ENCODE assay signal across 10 cellular contexts in the genomic region with DNA sequence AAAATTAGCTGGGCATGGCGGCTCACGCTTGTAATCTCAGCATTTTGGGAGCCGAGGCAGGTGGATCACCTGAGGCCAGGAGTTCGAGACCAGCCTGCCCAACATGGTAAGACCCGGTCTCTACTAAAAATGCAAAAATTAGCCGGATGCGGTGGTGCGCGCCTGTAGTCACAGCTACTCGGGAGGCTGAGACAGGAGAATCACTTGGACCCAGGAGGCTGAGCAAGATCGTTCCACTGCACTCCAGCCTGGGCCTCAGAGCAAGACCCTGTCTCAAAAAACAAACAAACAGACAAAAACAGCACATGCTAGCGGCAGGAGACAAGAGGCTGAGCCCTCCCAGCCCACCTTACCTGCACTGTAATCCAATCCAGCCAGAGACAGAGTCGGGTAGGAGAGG. TPM values are rescaled to one million over a fixed set of nuclear protein-coding genes. Genes with fewer than 3 reads are reported as not detected.
DNase-seq lines count a peak whose midpoint lies in the region; FAIRE-seq and TF ChIP-seq lines count a peak whose summit lies in the region.
"Had no signal": no experiment of that assay in that cellular context is flagged by ENCODE, and none has a peak within 500 bp of the region (broad histone marks: within the 10 kb centered on the region; RNA-seq: fewer than 3 reads in every experiment).

No MANE protein-coding gene starts in this region.

- peak overlapping the region; percentile 89 to 96 (median 92) for H3K4me3 Mint-ChIP-seq in CD4-positive, alpha-beta memory T cell
- H3K4me3 Mint-ChIP-seq in neural crest cell: peak overlapping the region; percentile 95

- H3K27ac ChIP-seq in CD4-positive, alpha-beta memory T cell (ENCODE audit: low read depth, low read length): no peak overlapping the region
- H3K27ac ChIP-seq in MM.1S (ENCODE audit: low read length) (no peak overlapping the region), ectodermal cell (ENCODE audit: insufficient read depth, low read depth, low read length, poor library complexity, severe bottlenecking) (no peak overlapping the region)

- H3F3A ChIP-seq in MM.1S (ENCODE audit: insufficient read depth, low read length): no peaks in the 10 kb centered on the region

- peak overlapping the region; percentile 90 for H2AFZ ChIP-seq in MM.1S (ENCODE audit: low read length)

- H3K9me3 ChIP-seq in CD4-positive, alpha-beta memory T cell (ENCODE audit: control insufficient read depth in 1 of 2, low read length in 2 of 2): no peaks in the 10 kb centered on the region
- H3K9me3 ChIP-seq in MM.1S (replicated peaks; ENCODE audit: insufficient read depth, low read length) (no peaks in the 10 kb centered on the region), ectodermal cell (ENCODE audit: control insufficient read depth, low read length) (no peaks in the 10 kb centered on the region)

- peaks cover 36% of the 10 kb centered on the region for H3K79me2 ChIP-seq in MM.1S (ENCODE audit: low read length)

- CTCF ChIA-PET in CD4-positive, alpha-beta memory T cell (lab: Charles Lee; ENCODE audit: partially characterized antibody): no interaction called here

- TF ChIP-seq CTCF in MM.1S (IDR thresholded peaks at IDR 0.05; ENCODE audit: low read length) (no peak), neural crest cell (conservative IDR thresholded peaks at IDR 0.05) (no peak)

- H3K36me3 Mint-ChIP-seq in CD4-positive, alpha-beta memory T cell: peaks cover 0 to 6% of the 10 kb centered on the region in 2 donors
- no peaks in the 10 kb centered on the region for H3K36me3 Mint-ChIP-seq in neural crest cell (ENCODE audit: low read depth)

- no peak for DNase-seq in CD4-positive, alpha-beta memory T cell
- DNase-seq in MM.1S (no peak), neural crest cell (ENCODE audit: low read depth, low spot score) (no peak), NCI-H526 (lab: John Stamatoyannopoulos, UW) (no peak), SIG-M5 (lab: John Stamatoyannopoulos, UW) (no peak), GM12892 (ENCODE audit: insufficient read length) (no peak)
- DNase-seq in stimulated activated CD4-positive, alpha-beta T cell treated with anti-CD3 and anti-CD28 coated beads, Interleukin-2, amount 100 ng/mL, for 24 hours: no peak
- DNase-seq: activated CD8-positive, alpha-beta memory T cell treated with anti-CD3 and anti-CD28 coated beads, Interleukin-2, amount 50 U/mL, for 4 hours; NCI-H774 had no signal

- POLR2A ChIA-PET in CD4-positive, alpha-beta memory T cell (lab: Charles Lee; ENCODE audit: partially characterized antibody): interaction anchor here (1.3 to 2.2 kb wide), 6 partner anchors 10 to 550 kb away, joined by 3 to 19 read pairs (median 8); a partner anchor contains a TSS

- no peaks in the 10 kb centered on the region for H3K27me3 ChIP-seq in CD4-positive, alpha-beta memory T cell (ENCODE audit: insufficient read depth, low read length)
- no peaks in the 10 kb centered on the region for H3K27me3 ChIP-seq in MM.1S (replicated peaks; ENCODE audit: insufficient read depth, low read length)
- no peaks in the 10 kb centered on the region for H3K27me3 ChIP-seq in ectodermal cell (ENCODE audit: control insufficient read depth, insufficient read depth, low read length, poor library complexity, severe bottlenecking)

- no peaks in the 10 kb centered on the region for H3K27me3 Mint-ChIP-seq in CD4-positive, alpha-beta memory T cell
- H3K27me3 Mint-ChIP-seq in neural crest cell (ENCODE audit: low read depth): no peaks in the 10 kb centered on the region

- WGBS in ectodermal cell, 2 experiments: 85 to 89% methylated on average over 13 of the region's 13 CpGs

- peak overlapping the region in 5 of 7 donors; percentile 19 to 97 (median 87) for H3K27ac Mint-ChIP-seq in CD4-positive, alpha-beta memory T cell
- H3K27ac Mint-ChIP-seq in neural crest cell (ENCODE audit: unreplicated experiment): no peak overlapping the region

- H3K9me2 ChIP-seq in MM.1S (replicated peaks; ENCODE audit: insufficient read depth, low read length): no peaks in the 10 kb centered on the region

- no peak overlapping the region for H3K4me3 ChIP-seq in CD4-positive, alpha-beta memory T cell (ENCODE audit: low read length in 2 of 2)
- H3K4me3 ChIP-seq in MM.1S (ENCODE audit: low read length) (peak overlapping the region; percentile 94), ectodermal cell (ENCODE audit: insufficient read depth, low read depth, low read length) (peak overlapping the region; percentile 83)

- intact Hi-C loops in CD4-positive, alpha-beta memory T cell (cut with micrococcal nuclease): loop anchor here (2.0 kb wide), 1 partner anchor 51 kb away; a partner anchor contains a TSS

- no peak for TF ChIP-seq POLR2A in GM12892 (IDR thresholded peaks at IDR 0.05; ENCODE audit: low read depth, low read length)

- H3K4me2 ChIP-seq in MM.1S (ENCODE audit: low read depth, low read length): peak overlapping the region; percentile 96

- peaks cover 0 to 4% (median 0%) of the 10 kb centered on the region in 8 donors for H3K9me3 Mint-ChIP-seq in CD4-positive, alpha-beta memory T cell
- no peaks in the 10 kb centered on the region for H3K9me3 Mint-ChIP-seq in neural crest cell

- H3K36me3 ChIP-seq in CD4-positive, alpha-beta memory T cell (ENCODE audit: insufficient read depth, low read length): no peaks in the 10 kb centered on the region
- no peaks in the 10 kb centered on the region for H3K36me3 ChIP-seq in MM.1S (replicated peaks; ENCODE audit: insufficient read depth, low read length)
- H3K36me3 ChIP-seq in ectodermal cell (ENCODE audit: control insufficient read depth, insufficient read depth, low read length): no peaks in the 10 kb centered on the region

- H4K20me1 ChIP-seq in MM.1S (ENCODE audit: insufficient read depth, low read length): no peaks in the 10 kb centered on the region

- FAIRE-seq in GM12892 (lab: Jason Lieb, UNC): no peak

- no peak overlapping the region; the same call in 1 of the 2 replicates for H3K9ac ChIP-seq in MM.1S (ENCODE audit: low read length)

- H3K4me1 ChIP-seq in CD4-positive, alpha-beta memory T cell (ENCODE audit: insufficient read depth, low read length): peaks cover 23% of the 10 kb centered on the region
- H3K4me1 ChIP-seq in MM.1S (ENCODE audit: low read length): peaks cover 11% of the 10 kb centered on the region
- peaks cover 4% of the 10 kb centered on the region for H3K4me1 ChIP-seq in ectodermal cell (ENCODE audit: control insufficient read depth, insufficient read depth, low read length)

- H3K4me1 Mint-ChIP-seq in CD4-positive, alpha-beta memory T cell: peaks cover 6 to 34% (median 23%) of the 10 kb centered on the region in 4 donors
- peaks cover 36% of the 10 kb centered on the region for H3K4me1 Mint-ChIP-seq in neural crest cell

RNA-seq across cellular contexts. Expression of a gene that starts 1.1 kb away (rescaled TPM):
- 10 to 100 TPM; 11.4 to 13.0 TPM for total RNA-seq in CD4-positive, alpha-beta memory T cell
- polyA plus RNA-seq in CD4-positive, alpha-beta memory T cell: 10 to 100 TPM; 10.1 to 12.8 TPM
- polyA plus RNA-seq in ectodermal cell (2013, experiment 1 of 4): 45.3 TPM
- polyA plus RNA-seq in ectodermal cell (2013, experiment 2 of 4): 41.0 TPM
- 24.9 TPM for polyA plus RNA-seq in ectodermal cell (2013, experiment 3 of 4)
- polyA plus RNA-seq in ectodermal cell (2013, experiment 4 of 4): 30.0 TPM
- 43.1 and 43.9 TPM in 2 replicates for total RNA-seq in neural crest cell
- polyA plus RNA-seq in GM12892 (2012; ENCODE audit: missing spikeins): 5.1 TPM

RNA-seq across cellular contexts. Expression of a gene that starts 30.8 kb away (rescaled TPM):
- 10 to 100 TPM; 11.2 to 12.4 TPM for total RNA-seq in CD4-positive, alpha-beta memory T cell
- polyA plus RNA-seq in CD4-positive, alpha-beta memory T cell: 10 to 100 TPM in 1 of 2 donors, 1 to 10 TPM in 1; 8.7 to 21.0 TPM
- polyA plus RNA-seq in ectodermal cell (2013, experiment 1 of 4): 17.3 TPM
- polyA plus RNA-seq in ectodermal cell (2013, experiment 2 of 4): 14.2 TPM
- 17.3 TPM for polyA plus RNA-seq in ectodermal cell (2013, experiment 3 of 4)
- 17.7 TPM for polyA plus RNA-seq in ectodermal cell (2013, experiment 4 of 4)
- total RNA-seq in neural crest cell: 24.9 and 26.0 TPM in 2 replicates
- polyA plus RNA-seq in GM12892 (2012; ENCODE audit: missing spikeins): 1.8 TPM

RNA-seq across cellular contexts. Expression of a gene that starts 31.4 kb away (rescaled TPM):
- total RNA-seq in CD4-positive, alpha-beta memory T cell: 10 to 100 TPM; 49.0 to 51.3 TPM
- 10 to 100 TPM; 10.8 to 14.1 TPM for polyA plus RNA-seq in CD4-positive, alpha-beta memory T cell
- 169 TPM for polyA plus RNA-seq in ectodermal cell (2013, experiment 1 of 4)
- 180 TPM for polyA plus RNA-seq in ectodermal cell (2013, experiment 2 of 4)
- polyA plus RNA-seq in ectodermal cell (2013, experiment 3 of 4): 125 TPM
- 143 TPM for polyA plus RNA-seq in ectodermal cell (2013, experiment 4 of 4)
- total RNA-seq in neural crest cell: 136 and 144 TPM in 2 replicates
- 27.3 TPM for polyA plus RNA-seq in GM12892 (2012; ENCODE audit: missing spikeins)

RNA-seq across cellular contexts. Expression of a gene that starts 43.4 kb away (rescaled TPM):
- 10 to 100 TPM; 80.5 to 84.2 TPM for total RNA-seq in CD4-positive, alpha-beta memory T cell
- 10 to 100 TPM in 1 of 2 donors, 1 to 10 TPM in 1; 6.6 to 11.6 TPM for polyA plus RNA-seq in CD4-positive, alpha-beta memory T cell
- 26.5 TPM for polyA plus RNA-seq in ectodermal cell (2013, experiment 1 of 4)
- 23.7 TPM for polyA plus RNA-seq in ectodermal cell (2013, experiment 2 of 4)
- 19.5 TPM for polyA plus RNA-seq in ectodermal cell (2013, experiment 3 of 4)
- 18.4 TPM for polyA plus RNA-seq in ectodermal cell (2013, experiment 4 of 4)
- 34.4 and 38.3 TPM in 2 replicates for total RNA-seq in neural crest cell
- 8.0 TPM for polyA plus RNA-seq in GM12892 (2012; ENCODE audit: missing spikeins)

RNA-seq across cellular contexts. Expression of a gene that starts 51.7 kb away (rescaled TPM):
- 100 to 1,000 TPM; 111 to 113 TPM for total RNA-seq in CD4-positive, alpha-beta memory T cell
- 10 to 100 TPM; 23.8 to 43.5 TPM for polyA plus RNA-seq in CD4-positive, alpha-beta memory T cell
- 72.2 TPM for polyA plus RNA-seq in ectodermal cell (2013, experiment 1 of 4)
- polyA plus RNA-seq in ectodermal cell (2013, experiment 2 of 4): 69.8 TPM
- polyA plus RNA-seq in ectodermal cell (2013, experiment 3 of 4): 66.6 TPM
- 75.8 TPM for polyA plus RNA-seq in ectodermal cell (2013, experiment 4 of 4)
- total RNA-seq in neural crest cell: 71.7 and 76.1 TPM in 2 replicates
- 41.0 TPM for polyA plus RNA-seq in GM12892 (2012; ENCODE audit: missing spikeins)

Comparison
In these comparisons a context has a peak if more than half of its experiments do, and no peak if none do; other contexts are left out.
1. H3K4me3 ChIP-seq: peak in MM.1S (single experiment) and ectodermal cell (single experiment); none in CD4-positive, alpha-beta memory T cell (0 of 2).